19 cellular contexts compared by ENCODE assay signal in the genomic region with DNA sequence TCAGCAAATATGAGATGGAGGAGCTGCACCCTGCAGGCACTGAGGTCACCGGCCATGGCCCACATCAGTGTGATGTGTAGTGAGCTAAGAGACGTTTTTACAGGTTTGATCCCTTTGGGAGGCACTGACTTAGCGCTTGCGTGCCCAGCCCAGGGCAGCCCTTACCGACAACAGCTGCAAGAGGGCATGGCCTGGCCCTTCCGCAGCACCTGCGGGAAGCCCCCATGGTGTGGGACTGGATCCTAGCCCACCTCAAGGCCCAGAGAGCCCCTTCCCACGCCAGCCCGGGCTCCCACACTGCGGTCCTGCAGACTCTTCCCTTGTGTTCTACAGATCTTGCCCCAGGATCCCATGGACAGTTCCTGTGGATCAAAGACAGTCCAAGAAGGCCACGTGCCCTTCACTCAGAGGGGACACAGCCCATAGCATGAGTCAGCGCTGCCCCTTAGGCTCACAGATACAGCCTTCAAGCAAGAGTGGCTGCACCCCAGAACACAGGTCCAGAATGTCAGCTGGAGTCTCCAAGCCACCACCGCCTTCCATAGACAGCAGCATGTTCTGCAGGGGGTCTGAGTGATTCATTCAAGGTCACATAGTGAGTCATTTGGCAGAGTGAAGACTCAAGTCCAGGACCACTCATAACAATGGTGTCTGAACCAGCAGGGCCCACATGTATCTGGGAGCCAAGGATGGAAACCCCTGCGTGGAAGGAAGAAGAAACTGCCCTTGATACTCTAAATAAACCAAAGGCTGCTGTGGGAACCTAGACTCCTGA. TPM values are rescaled to one million over a fixed set of nuclear protein-coding genes. Genes with fewer than 3 reads are reported as not detected.
DNase-seq lines count a peak whose midpoint lies in the region; ATAC-seq and TF ChIP-seq lines count a peak whose summit lies in the region.
"Had no signal": no experiment of that assay in that cellular context is flagged by ENCODE, and none has a peak within 500 bp of the region (broad histone marks: within the 10 kb centered on the region; RNA-seq: fewer than 3 reads in every experiment).

No MANE protein-coding gene starts in this region.

- H3K9me3 Mint-ChIP-seq in natural killer cell treated with Interleukin-12 subunit alpha and Interleukin-12 subunit beta and Interleukin-15 and Interleukin-18, amount 100 ng/mL, for 72 hours: no peaks in the 10 kb centered on the region
- H3K9me3 Mint-ChIP-seq in natural killer cell: no peaks in the 10 kb centered on the region
- H3K9me3 Mint-ChIP-seq: CD8-positive, alpha-beta memory T cell had no signal

- ATAC-seq in natural killer cell treated with Interleukin-12 subunit alpha and Interleukin-12 subunit beta and Interleukin-15 and Interleukin-18, amount 100 ng/mL, for 72 hours: peak; percentile 28 to 33
- ATAC-seq in natural killer cell: no peak
- ATAC-seq: HCT116 had no signal

- peaks cover 4 to 13% of the 10 kb centered on the region in 2 donors for H3K4me1 Mint-ChIP-seq in natural killer cell treated with Interleukin-12 subunit alpha and Interleukin-12 subunit beta and Interleukin-15 and Interleukin-18, amount 100 ng/mL, for 72 hours (ENCODE audit: low read depth in 2 of 2)
- H3K4me1 Mint-ChIP-seq in natural killer cell: no peaks in the 10 kb centered on the region
- H3K4me1 Mint-ChIP-seq: CD8-positive, alpha-beta memory T cell had no signal

- no peaks in the 10 kb centered on the region for H3K27me3 ChIP-seq in uterus
- H3K27me3 ChIP-seq in transverse colon: peaks cover 10% of the 10 kb centered on the region
- H3K27me3 ChIP-seq: BLaER1 treated with 17β-estradiol and CSF1 and Interleukin-3, amounts not matched to agents 10 nM and 100 nM had no signal

- intact Hi-C loops in natural killer cell (cut with micrococcal nuclease): no loop called here
- intact Hi-C loops in uterus (cut with DNase I; ENCODE audit: low total_unique reads): no loop called here
- intact Hi-C loops in transverse colon (cut with DNase I; ENCODE audit: low total_unique reads): no loop called here

- no peaks in the 10 kb centered on the region for H3K4me1 ChIP-seq in uterus
- H3K4me1 ChIP-seq in transverse colon: no peaks in the 10 kb centered on the region
- H3K4me1 ChIP-seq: BLaER1 treated with 17β-estradiol and CSF1 and Interleukin-3, amounts not matched to agents 10 nM and 100 nM had no signal

- H3K9me3 ChIP-seq in uterus (no peaks in the 10 kb centered on the region), transverse colon (no peaks in the 10 kb centered on the region)

- TF ChIP-seq POLR2A in uterus (IDR thresholded peaks at IDR 0.05) (no peak), transverse colon (IDR thresholded peaks at IDR 0.05) (no peak)

- H3K27ac Mint-ChIP-seq in natural killer cell treated with Interleukin-12 subunit alpha and Interleukin-12 subunit beta and Interleukin-15 and Interleukin-18, amount 100 ng/mL, for 72 hours: no peak overlapping the region
- H3K27ac Mint-ChIP-seq in natural killer cell: no peak overlapping the region

- no peak overlapping the region for H3K4me3 ChIP-seq in astrocyte of the cerebellum (ENCODE audit: low read depth, low read length)
- H3K4me3 ChIP-seq in uterus: no peak overlapping the region
- H3K4me3 ChIP-seq in transverse colon: no peak overlapping the region
- H3K4me3 ChIP-seq: BLaER1 treated with 17β-estradiol and CSF1 and Interleukin-3, amounts not matched to agents 10 nM and 100 nM; GM23248 had no signal

- peaks cover 22 to 38% of the 10 kb centered on the region in 2 donors for H3K27me3 Mint-ChIP-seq in natural killer cell treated with Interleukin-12 subunit alpha and Interleukin-12 subunit beta and Interleukin-15 and Interleukin-18, amount 100 ng/mL, for 72 hours
- H3K27me3 Mint-ChIP-seq in natural killer cell (ENCODE audit: low read depth in 2 of 2): peaks cover 14 to 42% of the 10 kb centered on the region in 2 donors

- TF ChIP-seq EP300 in transverse colon (IDR thresholded peaks at IDR 0.05; ENCODE audit: low read depth): no peak

- in situ Hi-C loops in astrocyte of the cerebellum (cut with HindIII; ENCODE audit: low sequenced_read_pairs) (no loop called here), transverse colon (cut with MboI; ENCODE audit: low pct_ligation_motif_present in 1 of 4, low pct_unique_long_range_greater_than_20kb in 1 of 4, low sequenced_read_pairs in 3 of 4) (no loop called here)

- 89% methylated on average over 14 of the region's 14 CpGs; no CpG with 5 or more reads in 1 of the 2 donors for WGBS in transverse colon (ENCODE audit: low coverage in 1 of 2), 2 donors

- H3K4me3 Mint-ChIP-seq in natural killer cell treated with Interleukin-12 subunit alpha and Interleukin-12 subunit beta and Interleukin-15 and Interleukin-18, amount 100 ng/mL, for 72 hours: no peak overlapping the region
- H3K4me3 Mint-ChIP-seq in natural killer cell: no peak overlapping the region
- H3K4me3 Mint-ChIP-seq: CD8-positive, alpha-beta memory T cell had no signal

- no peak for TF ChIP-seq CTCF in natural killer cell (IDR thresholded peaks at IDR 0.05)
- no peak for TF ChIP-seq CTCF in astrocyte of the cerebellum (IDR thresholded peaks at IDR 0.05; ENCODE audit: low read depth, low read length, missing control alignments)
- TF ChIP-seq CTCF in uterus (IDR thresholded peaks at IDR 0.05): no peak
- TF ChIP-seq CTCF in transverse colon (IDR thresholded peaks at IDR 0.05): no peak

- no peaks in the 10 kb centered on the region for H3K36me3 Mint-ChIP-seq in natural killer cell treated with Interleukin-12 subunit alpha and Interleukin-12 subunit beta and Interleukin-15 and Interleukin-18, amount 100 ng/mL, for 72 hours
- no peaks in the 10 kb centered on the region for H3K36me3 Mint-ChIP-seq in natural killer cell
- H3K36me3 Mint-ChIP-seq: CD8-positive, alpha-beta memory T cell had no signal

- H3K36me3 ChIP-seq in uterus (no peaks in the 10 kb centered on the region), transverse colon (no peaks in the 10 kb centered on the region)
- H3K36me3 ChIP-seq: BLaER1 treated with 17β-estradiol and CSF1 and Interleukin-3, amounts not matched to agents 10 nM and 100 nM had no signal

- H3K27ac ChIP-seq in uterus (no peak overlapping the region), transverse colon (no peak overlapping the region)
- H3K27ac ChIP-seq: BLaER1 treated with 17β-estradiol and CSF1 and Interleukin-3, amounts not matched to agents 10 nM and 100 nM; GM23248 had no signal

- no peak for DNase-seq in natural killer cell treated with Interleukin-12 subunit alpha and Interleukin-12 subunit beta and Interleukin-15 and Interleukin-18, amount 100 ng/mL, for 72 hours (ENCODE audit: low spot score)
- DNase-seq in natural killer cell (no peak), astrocyte of the cerebellum (ENCODE audit: low read depth) (peak; percentile 59), kidney tubule cell (ENCODE audit: low spot score) (peak; percentile 53), uterus (no peak), transverse colon (no peak)
- DNase-seq in activated T-cell treated with anti-CD3 and anti-CD28 coated beads, Interleukin-2, amount 50 U/mL, for 48 hours: no peak
- DNase-seq in activated T-cell treated with anti-CD3 and anti-CD28 coated beads, Interleukin-2, amount 50 U/mL, for 1 hour: no peak
- DNase-seq: CD8-positive, alpha-beta memory T cell; DMS79 treated with DMSO at 0.1 percent for 48 hours; GM23248; MM.1S; NCI-H1092 treated with DMSO at 0.1 percent for 48 hours; NCI-H1694; NCI-H510A treated with DMSO at 0.1 percent for 48 hours; NCI-H82; Right ventricle myocardium superior had no signal

RNA-seq across cellular contexts. Expression of a gene that starts 25.4 kb away (rescaled TPM):
- 1 to 10 TPM in 1 of 2 donors, under 1 TPM in 1; 0.57 to 2.8 TPM for total RNA-seq in natural killer cell treated with Interleukin-12 subunit alpha and Interleukin-12 subunit beta and Interleukin-15 and Interleukin-18, amount 100 ng/mL, for 72 hours
- total RNA-seq in natural killer cell (not detected), uterus (1 to 10 TPM in 1 of 4 donors, under 1 TPM in 1, not detected in 2; 0.67 to 1.1 TPM), transverse colon (under 1 TPM in 2 of 4 donors, not detected in 2; 0.32 to 0.96 TPM)

Comparison
In these comparisons a context has a peak if more than half of its experiments do, and no peak if none do; other contexts are left out.
1. ATAC-seq: peak in natural killer cell treated with Interleukin-12 subunit alpha and Interleukin-12 subunit beta and Interleukin-15 and Interleukin-18, amount 100 ng/mL, for 72 hours (2 of 2); none in natural killer cell (0 of 3).
2. DNase-seq: peak in astrocyte of the cerebellum (single experiment) and kidney tubule cell (single experiment); none in natural killer cell treated with Interleukin-12 subunit alpha and Interleukin-12 subunit beta and Interleukin-15 and Interleukin-18, amount 100 ng/mL, for 72 hours (single experiment), natural killer cell (single experiment), activated T-cell treated with anti-CD3 and anti-CD28 coated beads, Interleukin-2, amount 50 U/mL, for 48 hours (0 of 2), uterus (0 of 2), transverse colon (single experiment) and activated T-cell treated with anti-CD3 and anti-CD28 coated beads, Interleukin-2, amount 50 U/mL, for 1 hour (single experiment).